8 cellular contexts compared by ENCODE assay signal in the genomic region with DNA sequence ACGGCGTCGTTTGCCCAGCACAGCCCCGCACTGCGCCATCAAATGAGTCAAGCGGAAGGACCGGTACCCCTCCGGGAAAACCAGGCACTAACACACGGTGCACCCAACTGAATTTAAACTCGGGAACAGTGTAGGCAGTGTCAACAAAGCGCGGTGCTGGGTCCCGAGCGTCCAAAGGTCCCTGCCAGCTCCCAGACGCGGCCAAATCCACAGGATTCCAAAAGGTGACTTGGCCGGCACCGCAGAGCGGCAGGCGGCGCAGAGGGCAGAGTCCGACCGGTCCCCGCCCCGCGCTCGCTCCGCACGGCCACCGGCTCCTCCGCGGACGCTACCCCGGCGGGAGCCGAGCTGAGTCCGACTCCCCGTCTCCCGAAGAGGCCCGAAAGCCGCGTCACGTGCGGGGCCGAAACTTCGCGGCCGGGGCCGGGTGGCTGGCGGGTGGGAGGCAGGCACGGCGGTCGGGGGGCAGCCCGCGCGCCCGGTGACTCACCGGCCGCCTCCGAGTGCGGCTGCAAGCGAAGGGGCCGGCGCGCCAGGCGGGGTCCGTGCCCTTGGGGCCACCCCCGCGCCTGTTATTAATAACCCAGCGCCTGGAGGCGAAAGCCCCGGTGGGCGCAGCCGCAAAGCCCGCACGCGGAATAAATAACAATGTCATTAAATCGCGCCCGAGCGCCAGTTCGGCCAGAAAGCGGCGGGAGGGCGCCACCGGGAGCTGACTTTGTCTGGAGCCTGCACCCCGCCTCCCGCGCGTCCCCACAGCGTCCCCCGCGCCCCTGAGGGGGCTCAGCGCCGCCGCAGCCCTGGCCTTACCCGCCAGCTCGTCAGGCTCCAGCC. TPM values are rescaled to one million over a fixed set of nuclear protein-coding genes. Genes with fewer than 3 reads are reported as not detected.
DNase-seq lines count a peak whose midpoint lies in the region; ATAC-seq and TF ChIP-seq lines count a peak whose summit lies in the region.

No MANE protein-coding gene starts in this region.

- TF ChIP-seq POLR2A in GM15510 (IDR thresholded peaks at IDR 0.05; ENCODE audit: borderline replicate concordance, extremely low read depth, insufficient read length), result peak; percentile 30

- H3K4me2 ChIP-seq in fibroblast of lung (ENCODE audit: extremely low read depth, insufficient read depth, low read length), result peak overlapping the region; percentile 82

- H3K4me1 Mint-ChIP-seq in activated CD8-positive, alpha-beta memory T cell treated with anti-CD3 and anti-CD28 coated beads, Interleukin-2, amount 10 ng/mL, durations not matched to agents 7 days and 5 days, result peaks cover 10% of the 10 kb centered on the region

- no peak for TF ChIP-seq CTCF in fibroblast of lung (conservative IDR thresholded peaks at IDR 0.05 in 1 of 2, IDR thresholded peaks at IDR 0.05 in 1 of 2; ENCODE audit: low read depth in 1 of 2, low read length in 2 of 2)

- peak overlapping the region; percentile 93 for H3K9ac ChIP-seq in fibroblast of lung (ENCODE audit: insufficient read depth, low read length)
- H3K9ac ChIP-seq in muscle layer of colon (ENCODE audit: low read length), result peak overlapping the region; percentile 15

- H3K9me3 ChIP-seq in fibroblast of lung (ENCODE audit: control insufficient read depth, insufficient read depth, low read depth, low read length) (no peaks in the 10 kb centered on the region), muscle layer of colon (ENCODE audit: low read length) (no peaks in the 10 kb centered on the region)

- peak; percentile 74 for DNase-seq in AG08396 (ENCODE audit: low spot score)
- DNase-seq in NCI-H1930 (lab: John Stamatoyannopoulos, UW), result peak; percentile 58 to 73
- no peak for DNase-seq in activated CD8-positive, alpha-beta memory T cell treated with anti-CD3 and anti-CD28 coated beads, Interleukin-2, amount 10 ng/mL, durations not matched to agents 7 days and 5 days
- peak; percentile 65 to 66 for DNase-seq in fibroblast of lung (ENCODE audit: low read depth in 2 of 2)

- H3K27me3 ChIP-seq in fibroblast of lung (ENCODE audit: control insufficient read depth, insufficient read depth, low read length), result no peaks in the 10 kb centered on the region
- no peaks in the 10 kb centered on the region for H3K27me3 ChIP-seq in muscle layer of colon (ENCODE audit: control insufficient read depth in 1 of 2, insufficient read depth in 2 of 2, low read length in 2 of 2)

- H3K4me3 ChIP-seq in fibroblast of lung (replicated peaks in 1 of 4; ENCODE audit: control extremely low read depth in 1 of 4, insufficient read depth in 1 of 4, low read depth in 3 of 4, low read length in 4 of 4) (peak overlapping the region; percentile 86 to 92 (median 88)), muscle layer of colon (ENCODE audit: low read depth in 1 of 2, low read length in 2 of 2) (peak overlapping the region; percentile 77 to 91)

- H3K4me3 Mint-ChIP-seq in activated CD8-positive, alpha-beta memory T cell treated with anti-CD3 and anti-CD28 coated beads, Interleukin-2, amount 10 ng/mL, durations not matched to agents 7 days and 5 days, result peak overlapping the region; percentile 62

- peak; percentile 27 for ATAC-seq in HG02852 (IDR thresholded peaks at IDR 0.05; ENCODE audit: unreplicated experiment)
- peak; percentile 43 for ATAC-seq in activated CD8-positive, alpha-beta memory T cell treated with anti-CD3 and anti-CD28 coated beads, Interleukin-2, amount 10 ng/mL, durations not matched to agents 7 days and 5 days

- H3K79me2 ChIP-seq in fibroblast of lung (ENCODE audit: control insufficient read depth, insufficient read depth, low read length), result no peaks in the 10 kb centered on the region

- H4K20me1 ChIP-seq in fibroblast of lung (ENCODE audit: control insufficient read depth, extremely low read depth, insufficient read depth, low read length), result no peaks in the 10 kb centered on the region

- CTCF ChIA-PET in activated CD8-positive, alpha-beta memory T cell treated with anti-CD3 and anti-CD28 coated beads, Interleukin-2, amount 10 ng/mL, durations not matched to agents 7 days and 5 days (lab: Charles Lee), result interaction anchor here (0.9 kb wide), 1 partner anchor 470 kb away, joined by 3 read pairs; no protein-coding TSS in a partner anchor

- peaks cover 3% of the 10 kb centered on the region for H3K4me1 ChIP-seq in fibroblast of lung (ENCODE audit: control insufficient read depth, extremely low read depth, insufficient read depth, low read length)
- H3K4me1 ChIP-seq in muscle layer of colon (ENCODE audit: insufficient read depth, low read length), result peaks cover 20% of the 10 kb centered on the region

- no peaks in the 10 kb centered on the region for H3K9me3 Mint-ChIP-seq in activated CD8-positive, alpha-beta memory T cell treated with anti-CD3 and anti-CD28 coated beads, Interleukin-2, amount 10 ng/mL, durations not matched to agents 7 days and 5 days (ENCODE audit: low read depth)

- H3K36me3 ChIP-seq in fibroblast of lung (ENCODE audit: control insufficient read depth, insufficient read depth, low read length) (no peaks in the 10 kb centered on the region), muscle layer of colon (ENCODE audit: insufficient read depth, low read length) (no peaks in the 10 kb centered on the region)

- H2AFZ ChIP-seq in fibroblast of lung (ENCODE audit: low read length), result peak overlapping the region; percentile 85

- H3K27ac Mint-ChIP-seq in activated CD8-positive, alpha-beta memory T cell treated with anti-CD3 and anti-CD28 coated beads, Interleukin-2, amount 10 ng/mL, durations not matched to agents 7 days and 5 days, result no peak overlapping the region

- peaks cover 52% of the 10 kb centered on the region for H3K27me3 Mint-ChIP-seq in activated CD8-positive, alpha-beta memory T cell treated with anti-CD3 and anti-CD28 coated beads, Interleukin-2, amount 10 ng/mL, durations not matched to agents 7 days and 5 days

- H3K27ac ChIP-seq in fibroblast of lung (ENCODE audit: insufficient read depth, low read length), result peak overlapping the region; percentile 87
- peak overlapping the region; percentile 94 for H3K27ac ChIP-seq in muscle layer of colon (ENCODE audit: low read depth, low read length)
- H3K27ac ChIP-seq in temporal lobe (ENCODE audit: low read depth, low read length), result peak overlapping the region; percentile 76

- H3K36me3 Mint-ChIP-seq in activated CD8-positive, alpha-beta memory T cell treated with anti-CD3 and anti-CD28 coated beads, Interleukin-2, amount 10 ng/mL, durations not matched to agents 7 days and 5 days, result no peaks in the 10 kb centered on the region

RNA-seq across cellular contexts. Expression of a gene that starts 0.8 kb away (rescaled TPM):
- under 1 TPM; 0.06 to 0.26 TPM for total RNA-seq in activated CD8-positive, alpha-beta memory T cell treated with anti-CD3 and anti-CD28 coated beads, Interleukin-2, amount 10 ng/mL, durations not matched to agents 7 days and 5 days
- total RNA-seq in fibroblast of lung (3.6 and 5.3 TPM in 2 replicates), temporal lobe (41.6 TPM)
- polyA plus RNA-seq in fibroblast of lung, result 5.6 and 6.9 TPM in 2 replicates
- 2.7 and 3.3 TPM in 2 replicates for polyA plus RNA-seq in fibroblast of lung (2012)
- 8.3 and 8.4 TPM in 2 replicates for polyA minus RNA-seq in fibroblast of lung (ENCODE audit: low replicate concordance)
